ENCODE assay signal across 23 cellular contexts in genomic region chr15:101183926-101184305, GRCh38.
DNase-seq lines count a peak whose midpoint lies in the region; ATAC-seq, FAIRE-seq and TF ChIP-seq lines count a peak whose summit lies in the region.
"Had no signal": no experiment of that assay in that cellular context is flagged by ENCODE, and none has a peak within 500 bp of the region (broad histone marks: within the 10 kb centered on the region; RNA-seq: fewer than 3 reads in every experiment).

No MANE protein-coding gene starts in this region.

- 78% methylated on average over 5 of the region's 5 CpGs for WGBS in liver
- 96% methylated on average over 5 of the region's 5 CpGs for WGBS in HepG2 (ENCODE audit: low lambda C conversion rate)

- no peak overlapping the region for H3K4me3 Mint-ChIP-seq in effector memory CD8-positive, alpha-beta T cell
- H3K4me3 Mint-ChIP-seq in progenitor cell of endocrine pancreas (ENCODE audit: low read depth): no peak overlapping the region
- H3K4me3 Mint-ChIP-seq: B cell; naive thymus-derived CD4-positive, alpha-beta T cell; T-helper 17 cell had no signal

- H3K27me3 Mint-ChIP-seq in effector memory CD8-positive, alpha-beta T cell: no peaks in the 10 kb centered on the region
- no peaks in the 10 kb centered on the region for H3K27me3 Mint-ChIP-seq in progenitor cell of endocrine pancreas
- H3K27me3 Mint-ChIP-seq: B cell; naive thymus-derived CD4-positive, alpha-beta T cell; T-helper 17 cell had no signal

- CTCF ChIA-PET in HepG2 (lab: Yijun Ruan, JAX; ENCODE audit: low intra/inter-chr PET ratio, low total read pairs): no interaction called here

- TF ChIP-seq RAD21 in liver (IDR thresholded peaks at IDR 0.05): no peak
- TF ChIP-seq RAD21 in HepG2 (CRISPR knock-in tag; IDR thresholded peaks at IDR 0.05): no peak

- intact Hi-C loops in HepG2 (cut with micrococcal nuclease; ENCODE audit: unreplicated experiment): no loop called here

- H3K27me3 ChIP-seq in liver (ENCODE audit: control insufficient read depth in 4 of 4, insufficient read depth in 4 of 4, low read length in 3 of 4) (no peaks in the 10 kb centered on the region), HepG2 (ENCODE audit: control insufficient read depth in 1 of 2, insufficient read depth in 2 of 2, low read length in 2 of 2) (no peaks in the 10 kb centered on the region)
- H3K27me3 ChIP-seq: SJSA1 had no signal

- POLR2A ChIA-PET in HepG2 (lab: Yijun Ruan, JAX): no interaction called here

- DNase-seq in HepG2 (ENCODE audit: low spot score) (no peak), progenitor cell of endocrine pancreas (ENCODE audit: low spot score, unreplicated experiment) (no peak), hepatic stellate cell (ENCODE audit: low spot score) (no peak), HT-29 (ENCODE audit: low spot score) (no peak)
- DNase-seq in effector memory CD8-positive, alpha-beta T cell: no peak
- no peak for DNase-seq in effector CD4-positive, alpha-beta T cell
- DNase-seq: activated gamma-delta T cell; amniotic stem cell; Calu3; EL; naive thymus-derived CD4-positive, alpha-beta T cell; NCI-H146; NCI-H774; PC-3; small intestine; stimulated activated CD4-positive, alpha-beta T cell treated with anti-CD3 and anti-CD28 coated beads, Interleukin-4, amount 100 ng/mL, for 4 hours; T-helper 17 cell; WERI-Rb-1 had no signal

- H3K4me3 ChIP-seq in liver (ENCODE audit: low read depth in 1 of 3, low read length in 3 of 3) (no peak overlapping the region), HepG2 (replicated peaks in 1 of 3; ENCODE audit: insufficient read depth in 1 of 3, low read depth in 2 of 3, low read length in 3 of 3) (no peak overlapping the region)
- H3K4me3 ChIP-seq: SJSA1 had no signal

- no peak overlapping the region for H2AFZ ChIP-seq in HepG2 (ENCODE audit: low read length)

- in situ Hi-C loops in HepG2 (cut with HindIII; ENCODE audit: extremely low pct_ligation_motif_present, low pct_unique_long_range_greater_than_20kb): no loop called here

- peaks cover 12% of the 10 kb centered on the region for H3K79me2 ChIP-seq in HepG2 (ENCODE audit: insufficient read depth, low read length)

- H3K4me1 ChIP-seq in liver (ENCODE audit: control insufficient read depth in 4 of 4, insufficient read depth in 4 of 4, low read length in 3 of 4) (no peaks in the 10 kb centered on the region), HepG2 (ENCODE audit: insufficient read depth, low read length) (no peaks in the 10 kb centered on the region)

- no peak for FAIRE-seq in HepG2 (lab: Jason Lieb, UNC)
- FAIRE-seq: small intestine had no signal

- 0 out of 2 replicates have a peak, but pooled peaks cover 2% of the 10 kb centered on the region for H4K20me1 ChIP-seq in HepG2 (ENCODE audit: insufficient read depth, low read length)

- no peaks in the 10 kb centered on the region for H3K9me3 ChIP-seq in liver (ENCODE audit: control insufficient read depth in 4 of 4, low read length in 3 of 4)
- H3K9me3 ChIP-seq in HepG2 (ENCODE audit: low read length): no peaks in the 10 kb centered on the region
- H3K9me3 ChIP-seq: SJSA1 had no signal

- BruUV-seq in HepG2 (replicated peaks; lab: Mats Ljungman, UMichigan): no TSS peak

- peaks cover 43 to 63% of the 10 kb centered on the region in 2 donors for H3K4me1 Mint-ChIP-seq in effector memory CD8-positive, alpha-beta T cell (ENCODE audit: low read depth in 2 of 2)
- H3K4me1 Mint-ChIP-seq in progenitor cell of endocrine pancreas (ENCODE audit: low read depth): peaks cover 16% of the 10 kb centered on the region

- no peak for TF ChIP-seq POLR2A in HepG2 (IDR thresholded peaks at IDR 0.05; ENCODE audit: insufficient read depth in 1 of 2, low read depth in 2 of 2, low read length in 2 of 2)

- H3K9ac ChIP-seq in liver (ENCODE audit: low read depth in 1 of 2, low read length in 2 of 2) (no peak overlapping the region), HepG2 (ENCODE audit: insufficient read depth, low read depth, low read length) (no peak overlapping the region)

- no peak overlapping the region for H3K4me2 ChIP-seq in HepG2 (ENCODE audit: low read depth, low read length)

- H3K27ac ChIP-seq in liver (ENCODE audit: low read depth in 1 of 2, low read length in 2 of 2): peak overlapping the region; percentile 22 to 28
- no peak overlapping the region for H3K27ac ChIP-seq in HepG2 (ENCODE audit: extremely low read length, insufficient read depth, low read length)
- H3K27ac ChIP-seq: SJSA1, WERI-Rb-1 had no signal

- peaks cover 3% of the 10 kb centered on the region for H3K36me3 Mint-ChIP-seq in effector memory CD8-positive, alpha-beta T cell (ENCODE audit: insufficient read depth)
- H3K36me3 Mint-ChIP-seq in progenitor cell of endocrine pancreas (ENCODE audit: insufficient read depth): peaks cover 8% of the 10 kb centered on the region

- TF ChIP-seq CTCF in liver (IDR thresholded peaks at IDR 0.05; ENCODE audit: low read depth, low read length, missing input control): no peak
- no peak for TF ChIP-seq CTCF in HepG2 (CRISPR knock-in tag; IDR thresholded peaks at IDR 0.05)
- no peak for TF ChIP-seq CTCF in progenitor cell of endocrine pancreas (IDR thresholded peaks at IDR 0.05; ENCODE audit: unreplicated experiment)

- TF ChIP-seq EP300 in HepG2 (IDR thresholded peaks at IDR 0.05; ENCODE audit: low read depth in 2 of 2, low read length in 2 of 2): no peak
- TF ChIP-seq EP300 in HepG2 (CRISPR knock-in tag; IDR thresholded peaks at IDR 0.05; ENCODE audit: borderline replicate concordance): no peak

- ATAC-seq in HepG2: no peak
- ATAC-seq in effector memory CD8-positive, alpha-beta T cell (replicated peaks): no peak
- ATAC-seq: esophagus mucosa; HCT116; naive thymus-derived CD4-positive, alpha-beta T cell; PC-3; T-helper 17 cell had no signal

- H3K36me3 ChIP-seq in liver (ENCODE audit: control insufficient read depth in 4 of 4, insufficient read depth in 3 of 4, low read depth in 1 of 4, low read length in 3 of 4) (no peaks in the 10 kb centered on the region), HepG2 (replicated peaks in 1 of 2; ENCODE audit: control insufficient read depth in 1 of 2, insufficient read depth in 2 of 2, low read length in 2 of 2) (peaks cover 2 to 20% of the 10 kb centered on the region in 2 experiments; a peak in 2 of 5 replicates)

- peak overlapping the region; percentile 18 to 93 for H3K27ac Mint-ChIP-seq in effector memory CD8-positive, alpha-beta T cell
- peak overlapping the region; percentile 42 for H3K27ac Mint-ChIP-seq in progenitor cell of endocrine pancreas
- H3K27ac Mint-ChIP-seq: B cell, T-helper 17 cell had no signal

- H3K9me3 Mint-ChIP-seq in effector memory CD8-positive, alpha-beta T cell: no peaks in the 10 kb centered on the region
- H3K9me3 Mint-ChIP-seq in progenitor cell of endocrine pancreas (ENCODE audit: low read depth): no peaks in the 10 kb centered on the region
- H3K9me3 Mint-ChIP-seq: naive thymus-derived CD4-positive, alpha-beta T cell had no signal

TF ChIP-seq in liver, 16 proteins besides CTCF, POLR2A, EP300 and RAD21:
- TF ChIP-seq YY1 (IDR thresholded peaks at IDR 0.05) (no peak), ATF3 (IDR thresholded peaks at IDR 0.05) (no peak), SP1 (IDR thresholded peaks at IDR 0.05) (no peak), NR2F2 (IDR thresholded peaks at IDR 0.05) (no peak), FOXA1 (IDR thresholded peaks at IDR 0.05) (no peak)

TF ChIP-seq in HepG2, 621 proteins besides CTCF, POLR2A, EP300 and RAD21:
- TF ChIP-seq XRCC5 (optimal IDR thresholded peaks at IDR 0.05; ENCODE audit: low read length) (no peak), SATB2 (CRISPR knock-in tag; IDR thresholded peaks at IDR 0.05) (no peak)
